10 cellular contexts compared by ENCODE assay signal in the genomic region with DNA sequence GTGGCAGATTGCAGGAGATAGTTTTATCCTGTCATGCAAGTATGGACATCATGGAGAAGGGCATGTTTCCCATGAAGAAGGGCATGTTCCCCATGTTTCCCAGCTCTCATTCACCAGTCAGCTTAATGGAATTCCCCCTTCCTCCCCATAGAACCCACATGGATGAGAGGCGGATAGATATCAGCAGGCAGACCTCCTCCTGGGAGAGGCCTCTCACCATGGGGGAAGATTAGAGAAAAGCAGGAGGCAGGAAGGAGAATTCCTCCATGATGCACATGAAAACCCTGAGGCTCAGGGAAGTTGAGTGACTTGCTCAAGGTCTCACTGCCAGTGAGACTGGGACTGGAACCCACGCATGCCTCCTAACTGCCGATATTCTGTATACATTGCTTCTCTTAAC.
DNase-seq lines count a peak whose midpoint lies in the region; ATAC-seq and TF ChIP-seq lines count a peak whose summit lies in the region.
"Had no signal": no experiment of that assay in that cellular context is flagged by ENCODE, and none has a peak within 500 bp of the region (broad histone marks: within the 10 kb centered on the region; RNA-seq: fewer than 3 reads in every experiment).

No MANE protein-coding gene starts in this region.

- no peaks in the 10 kb centered on the region for H3K9me2 ChIP-seq in OCI-LY1 (ENCODE audit: low read depth, low read length)

- peaks cover 59% of the 10 kb centered on the region for H3K4me1 Mint-ChIP-seq in activated CD4-positive, alpha-beta T cell treated with anti-CD3 and anti-CD28 coated beads, Interleukin-2, amount 10 ng/mL, durations not matched to agents 7 days and 5 days

- no peaks in the 10 kb centered on the region for H4K20me1 ChIP-seq in OCI-LY1 (ENCODE audit: insufficient read depth, low read length)

- H3K27me3 Mint-ChIP-seq in activated CD4-positive, alpha-beta T cell treated with anti-CD3 and anti-CD28 coated beads, Interleukin-2, amount 10 ng/mL, durations not matched to agents 7 days and 5 days = no peaks in the 10 kb centered on the region

- no peak for TF ChIP-seq CTCF in OCI-LY1 (IDR thresholded peaks at IDR 0.05; ENCODE audit: low read length)
- TF ChIP-seq CTCF in choroid plexus epithelial cell (conservative IDR thresholded peaks at IDR 0.05; ENCODE audit: low read depth, low read length) = no peak
- no peak for TF ChIP-seq CTCF in breast epithelium (IDR thresholded peaks at IDR 0.05)
- TF ChIP-seq CTCF in dorsolateral prefrontal cortex (IDR thresholded peaks at IDR 0.05 in 54 of 56, conservative IDR thresholded peaks at IDR 0.05 in 2 of 56; ENCODE audit: low read depth in 1 of 56, partially characterized antibody in 56 of 56) = no peak

- intact Hi-C loops in breast epithelium (cut with DNase I; ENCODE audit: low total_unique reads) = no loop called here
- intact Hi-C loops in dorsolateral prefrontal cortex (cut with DNase I) = no loop called here

- H3K27me3 ChIP-seq in OCI-LY1 (ENCODE audit: insufficient read depth, low read length) (no peaks in the 10 kb centered on the region), breast epithelium (no peaks in the 10 kb centered on the region), dorsolateral prefrontal cortex (no peaks in the 10 kb centered on the region)

- no peak for TF ChIP-seq POLR2A in breast epithelium (IDR thresholded peaks at IDR 0.05)

- H3F3A ChIP-seq in OCI-LY1 (ENCODE audit: insufficient read depth, low read length) = no peaks in the 10 kb centered on the region

- POLR2A ChIA-PET in activated CD4-positive, alpha-beta T cell treated with anti-CD3 and anti-CD28 coated beads, Interleukin-2, amount 10 ng/mL, durations not matched to agents 7 days and 5 days (lab: Charles Lee) = interaction anchor here (0.6 to 1.1 kb wide), 4 partner anchors 66 to 144 kb away, joined by 3 to 6 read pairs (median 4); no protein-coding TSS in a partner anchor

- H3K36me3 ChIP-seq in OCI-LY1 (ENCODE audit: insufficient read depth, low read length) = no peaks in the 10 kb centered on the region; the same call in 1 of the 2 replicates
- H3K36me3 ChIP-seq in breast epithelium = no peaks in the 10 kb centered on the region

- no peak overlapping the region; the same call in 1 of the 2 replicates for H3K9ac ChIP-seq in OCI-LY1 (ENCODE audit: low read length)

- H3K9me3 ChIP-seq in OCI-LY1 (ENCODE audit: low read length) (no peaks in the 10 kb centered on the region), breast epithelium (no peaks in the 10 kb centered on the region)

- H2AFZ ChIP-seq in OCI-LY1 (ENCODE audit: low read length) = peak overlapping the region; percentile 65; the same call in 1 of the 2 replicates

- H3K4me3 ChIP-seq in OCI-LY1 (ENCODE audit: low read depth, low read length, poor library complexity, severe bottlenecking) (no peak overlapping the region), choroid plexus epithelial cell (ENCODE audit: low read depth, low read length) (no peak overlapping the region), breast epithelium (no peak overlapping the region), dorsolateral prefrontal cortex (no peak overlapping the region)
- H3K4me3 ChIP-seq: lung had no signal

- peaks cover 15% of the 10 kb centered on the region for H3K4me1 ChIP-seq in OCI-LY1 (ENCODE audit: insufficient read depth, low read length, severe bottlenecking)
- no peaks in the 10 kb centered on the region for H3K4me1 ChIP-seq in breast epithelium

- no peaks in the 10 kb centered on the region for H3K79me2 ChIP-seq in OCI-LY1 (ENCODE audit: insufficient read depth, low read length)

- ATAC-seq in GM18511 (IDR thresholded peaks at IDR 0.05; ENCODE audit: unreplicated experiment) = no peak

- DNase-seq in activated CD4-positive, alpha-beta T cell treated with anti-CD3 and anti-CD28 coated beads, Interleukin-2, amount 10 ng/mL, durations not matched to agents 7 days and 5 days = no peak
- no peak for DNase-seq in activated CD4-positive, alpha-beta T cell treated with anti-CD3 and anti-CD28 coated beads for 1 hour
- peak; percentile 59 for DNase-seq in choroid plexus epithelial cell (ENCODE audit: low read depth)
- peak; percentile 16 for DNase-seq in renal cortical epithelial cell (ENCODE audit: low read depth)
- no peak for DNase-seq in breast epithelium (ENCODE audit: low spot score in 2 of 2)
- no peak for DNase-seq in dorsolateral prefrontal cortex
- DNase-seq: amygdala had no signal

- H3K4me3 Mint-ChIP-seq in activated CD4-positive, alpha-beta T cell treated with anti-CD3 and anti-CD28 coated beads, Interleukin-2, amount 10 ng/mL, durations not matched to agents 7 days and 5 days = no peak overlapping the region

- H3K27ac ChIP-seq in OCI-LY1 (ENCODE audit: low read depth, low read length, poor library complexity, severe bottlenecking) = peak overlapping the region; percentile 58
- H3K27ac ChIP-seq in breast epithelium = no peak overlapping the region
- no peak overlapping the region for H3K27ac ChIP-seq in dorsolateral prefrontal cortex

- peak overlapping the region; percentile 96 for H3K27ac Mint-ChIP-seq in activated CD4-positive, alpha-beta T cell treated with anti-CD3 and anti-CD28 coated beads, Interleukin-2, amount 10 ng/mL, durations not matched to agents 7 days and 5 days

- peak overlapping the region; percentile 42 for H3K4me2 ChIP-seq in OCI-LY1 (ENCODE audit: low read length)

- CTCF ChIA-PET in activated CD4-positive, alpha-beta T cell treated with anti-CD3 and anti-CD28 coated beads, Interleukin-2, amount 10 ng/mL, durations not matched to agents 7 days and 5 days (lab: Charles Lee) = interaction anchor here (0.6 to 1.4 kb wide), 4 partner anchors 8 to 93 kb away, joined by 3 read pairs; no protein-coding TSS in a partner anchor

- H3K9me3 Mint-ChIP-seq in activated CD4-positive, alpha-beta T cell treated with anti-CD3 and anti-CD28 coated beads, Interleukin-2, amount 10 ng/mL, durations not matched to agents 7 days and 5 days = peaks cover 3% of the 10 kb centered on the region

- H3K36me3 Mint-ChIP-seq in activated CD4-positive, alpha-beta T cell treated with anti-CD3 and anti-CD28 coated beads, Interleukin-2, amount 10 ng/mL, durations not matched to agents 7 days and 5 days (ENCODE audit: low read depth) = peaks cover 37% of the 10 kb centered on the region

Comparison
In these comparisons a context has a peak if more than half of its experiments do, and no peak if none do; other contexts are left out.
1. DNase-seq: peak in choroid plexus epithelial cell (single experiment) and renal cortical epithelial cell (single experiment); none in activated CD4-positive, alpha-beta T cell treated with anti-CD3 and anti-CD28 coated beads, Interleukin-2, amount 10 ng/mL, durations not matched to agents 7 days and 5 days (single experiment), activated CD4-positive, alpha-beta T cell treated with anti-CD3 and anti-CD28 coated beads for 1 hour (single experiment), breast epithelium (0 of 2) and dorsolateral prefrontal cortex (0 of 10).